In the genomic region with DNA sequence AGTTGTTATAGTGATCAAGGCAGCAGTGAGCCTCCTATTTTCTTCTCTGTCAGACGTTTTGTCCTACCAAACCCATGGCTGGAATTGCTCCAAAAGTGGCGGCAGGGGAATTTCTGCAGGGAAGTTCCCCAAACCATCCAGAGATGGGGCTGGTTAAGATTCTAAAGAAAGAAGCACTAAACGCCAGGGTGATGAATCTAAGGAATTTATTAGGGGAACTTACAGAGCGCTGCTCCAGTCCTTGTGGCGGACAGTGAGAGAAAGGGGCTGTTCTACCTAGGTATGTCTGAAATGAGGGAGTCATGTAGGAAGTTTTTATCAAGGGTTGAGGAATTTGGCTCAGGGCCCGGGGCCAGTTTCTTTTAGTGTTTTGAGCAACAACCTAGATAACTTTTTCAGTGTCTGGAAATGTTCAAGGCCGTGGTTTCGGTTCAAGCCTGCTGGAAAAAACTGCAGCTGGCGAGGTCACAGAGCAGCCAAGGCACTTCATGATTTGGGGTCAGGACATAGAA, we compare ENCODE assay signal across 11 cellular contexts.
DNase-seq lines count a peak whose midpoint lies in the region; ATAC-seq, FAIRE-seq and TF ChIP-seq lines count a peak whose summit lies in the region.
"Had no signal": no experiment of that assay in that cellular context is flagged by ENCODE, and none has a peak within 500 bp of the region (broad histone marks: within the 10 kb centered on the region; RNA-seq: fewer than 3 reads in every experiment).

No MANE protein-coding gene starts in this region.

- no peak overlapping the region for H2AK5ac ChIP-seq in mesendoderm (ENCODE audit: low read length)

- H3K27ac ChIP-seq in mammary epithelial cell (ENCODE audit: insufficient read depth, low read depth, low read length) = no peak overlapping the region
- H3K27ac ChIP-seq in mesendoderm (ENCODE audit: low read depth, low read length) = no peak overlapping the region
- H3K27ac ChIP-seq in aorta (ENCODE audit: low read depth in 1 of 2, low read length in 2 of 2) = peak overlapping the region in 1 of 2 donors; percentile 45
- H3K27ac ChIP-seq: neutrophil had no signal

- H3K79me1 ChIP-seq in mesendoderm (ENCODE audit: low read length) = no peaks in the 10 kb centered on the region

- H3K79me2 ChIP-seq in mammary epithelial cell (ENCODE audit: insufficient read depth, low read length) (no peaks in the 10 kb centered on the region), mesendoderm (ENCODE audit: control insufficient read depth, insufficient read depth, low read length) (no peaks in the 10 kb centered on the region)

- H3K23ac ChIP-seq in mesendoderm (ENCODE audit: low read length) = no peak overlapping the region

- H3K4me1 ChIP-seq in mammary epithelial cell (ENCODE audit: insufficient read depth, low read length) (no peaks in the 10 kb centered on the region), mesendoderm (ENCODE audit: control insufficient read depth, low read depth, low read length) (no peaks in the 10 kb centered on the region), aorta (ENCODE audit: control insufficient read depth in 1 of 2, insufficient read depth in 2 of 2, low read length in 2 of 2) (no peaks in the 10 kb centered on the region)

- H2BK15ac ChIP-seq in mesendoderm (replicated peaks; ENCODE audit: low read depth) = no peak overlapping the region

- no peak overlapping the region for H4K5ac ChIP-seq in mesendoderm (ENCODE audit: low read length)

- no peak overlapping the region for H3K27ac Mint-ChIP-seq in MCF 10A (ENCODE audit: low read depth, unreplicated experiment)
- H3K27ac Mint-ChIP-seq: activated naive CD8-positive, alpha-beta T cell had no signal

- H3K36me3 Mint-ChIP-seq in MCF 10A (ENCODE audit: insufficient read depth, unreplicated experiment) = no peaks in the 10 kb centered on the region

- H3K4me1 Mint-ChIP-seq in MCF 10A (ENCODE audit: insufficient read depth, unreplicated experiment) = peaks cover 10% of the 10 kb centered on the region

- TF ChIP-seq POLR2A in GM12892 (IDR thresholded peaks at IDR 0.05; ENCODE audit: low read depth, low read length) = no peak

- H3K4ac ChIP-seq in mesendoderm (ENCODE audit: low read depth, low read length) = peak overlapping the region; percentile 16

- H4K8ac ChIP-seq in mesendoderm (ENCODE audit: low read depth, low read length) = no peak overlapping the region

- no peak overlapping the region for H3K56ac ChIP-seq in mesendoderm (ENCODE audit: low read length)

- no peak overlapping the region for H3K9ac ChIP-seq in mammary epithelial cell (ENCODE audit: insufficient read depth, low read length)
- H3K9ac ChIP-seq in mesendoderm (ENCODE audit: low read length) = no peak overlapping the region

- H3K9me3 Mint-ChIP-seq in MCF 10A (ENCODE audit: unreplicated experiment) = no peaks in the 10 kb centered on the region

- intact Hi-C loops in mammary epithelial cell (cut with micrococcal nuclease) (loop anchor here (5.0 to 10.0 kb wide), 2 partner anchors 224 to 348 kb away; a partner anchor contains a TSS), MCF 10A (cut with micrococcal nuclease) (loop anchor here (5.0 kb wide), 1 partner anchor 198 kb away; no protein-coding TSS in a partner anchor), aorta (cut with DNase I) (no loop called here)

- H2BK120ac ChIP-seq in mesendoderm (ENCODE audit: low read depth, low read length) = no peak overlapping the region

- DNase-seq in mammary epithelial cell (peak; percentile 51), MCF 10A (ENCODE audit: unreplicated experiment) (no peak), dedifferentiated amniotic fluid mesenchymal stem cell (ENCODE audit: extremely low spot score) (peak; percentile 35), mesendoderm (peak; percentile 74), aorta (peak; percentile 75 to 81), C1 segment of cervical spinal cord (lab: John Stamatoyannopoulos, UW) (no peak), NCI-H526 treated with DMSO at 0.1 percent for 48 hours (lab: John Stamatoyannopoulos, UW) (no peak), GM12892 (ENCODE audit: insufficient read length) (no peak)
- DNase-seq: NCI-H345 had no signal

- no peaks in the 10 kb centered on the region for H3K27me3 Mint-ChIP-seq in MCF 10A (ENCODE audit: insufficient read depth, unreplicated experiment)
- H3K27me3 Mint-ChIP-seq: activated naive CD8-positive, alpha-beta T cell had no signal

- dilution Hi-C loops in mammary epithelial cell (cut with HindIII; ENCODE audit: low sequenced_read_pairs) = no loop called here

- no peak overlapping the region for H2AFZ ChIP-seq in mammary epithelial cell (ENCODE audit: low read depth, low read length)

- H4K20me1 ChIP-seq in mammary epithelial cell (ENCODE audit: insufficient read depth, low read length) = no peaks in the 10 kb centered on the region

- H3K27me3 ChIP-seq in mammary epithelial cell (ENCODE audit: insufficient read depth, low read length) (no peaks in the 10 kb centered on the region), mesendoderm (ENCODE audit: insufficient read depth, low read length, poor library complexity) (no peaks in the 10 kb centered on the region), aorta (ENCODE audit: control insufficient read depth in 1 of 2, insufficient read depth in 2 of 2, low read length in 1 of 2) (no peaks in the 10 kb centered on the region)
- H3K27me3 ChIP-seq: neutrophil had no signal

- POLR2A ChIA-PET in MCF 10A (lab: Yijun Ruan, JAX) = no interaction called here

- H3K9me3 ChIP-seq in mammary epithelial cell (replicated peaks; ENCODE audit: insufficient read depth, low read length) (no peaks in the 10 kb centered on the region), aorta (ENCODE audit: control insufficient read depth, low read length) (no peaks in the 10 kb centered on the region)
- H3K9me3 ChIP-seq: neutrophil had no signal

- no peak overlapping the region for H3K4me3 Mint-ChIP-seq in MCF 10A (ENCODE audit: unreplicated experiment)
- H3K4me3 Mint-ChIP-seq: activated naive CD8-positive, alpha-beta T cell had no signal

- H3K4me3 ChIP-seq in mammary epithelial cell (replicated peaks in 1 of 3; ENCODE audit: insufficient read depth in 1 of 3, low read depth in 2 of 3, low read length in 3 of 3) (no peak overlapping the region), mesendoderm (ENCODE audit: low read length) (no peak overlapping the region), aorta (ENCODE audit: low read length in 2 of 2) (peak overlapping the region in 1 of 2 donors; percentile 24)

- 52% methylated on average over 8 of the region's 9 CpGs for WGBS in mammary epithelial cell (ENCODE audit: low coverage, missing lambda C conversion rate)
- no CpG with 5 or more reads among the region's 9 CpGs for WGBS in mesendoderm (ENCODE audit: extremely low coverage, insufficient coverage, low lambda C conversion rate)
- WGBS in aorta, 2 donors = 4 to 5% methylated on average over 9 of the region's 9 CpGs

- no peak for TF ChIP-seq CTCF in mammary epithelial cell (conservative IDR thresholded peaks at IDR 0.05 in 1 of 2, IDR thresholded peaks at IDR 0.05 in 1 of 2; ENCODE audit: extremely low read depth in 1 of 2, insufficient read depth in 1 of 2, low read depth in 1 of 2, low read length in 2 of 2)
- TF ChIP-seq CTCF in MCF 10A (IDR thresholded peaks at IDR 0.05; ENCODE audit: unreplicated experiment) = no peak

- no peak for FAIRE-seq in GM12892 (lab: Jason Lieb, UNC)

- no peak overlapping the region for H3K4me2 ChIP-seq in mammary epithelial cell (ENCODE audit: insufficient read depth, low read depth, low read length)
- no peak overlapping the region for H3K4me2 ChIP-seq in mesendoderm (ENCODE audit: low read length)

- ATAC-seq in aorta (ENCODE audit: low FRiP score) = no peak

- CTCF ChIA-PET in mammary epithelial cell (lab: Charles Lee; ENCODE audit: low non-redundant PET) (no interaction called here), MCF 10A (lab: Yijun Ruan, JAX) (interaction anchor here (0.6 to 1.0 kb wide), 2 partner anchors 12 to 231 kb away, joined by 3 read pairs; no protein-coding TSS in a partner anchor)

- BruUV-seq in mammary epithelial cell (replicated peaks; lab: Mats Ljungman, UMichigan) (no TSS peak), MCF 10A (replicated peaks; lab: Mats Ljungman, UMichigan) (no TSS peak)

- no peak overlapping the region for H2BK5ac ChIP-seq in mesendoderm (ENCODE audit: low read length)

- H3K36me3 ChIP-seq in mammary epithelial cell (ENCODE audit: insufficient read depth, low read length) = no peaks in the 10 kb centered on the region
- H3K36me3 ChIP-seq in mesendoderm (ENCODE audit: control insufficient read depth, insufficient read depth, low read length) = no peaks in the 10 kb centered on the region
- no peaks in the 10 kb centered on the region for H3K36me3 ChIP-seq in aorta (ENCODE audit: control insufficient read depth in 1 of 2, insufficient read depth in 2 of 2, low read length in 1 of 2)
- H3K36me3 ChIP-seq: neutrophil had no signal

- in situ Hi-C loops in mammary epithelial cell (cut with MboI; ENCODE audit: low sequenced_read_pairs in 2 of 2) = no loop called here

- no peak overlapping the region for H3K18ac ChIP-seq in mesendoderm (ENCODE audit: low read length)

Comparison
In these comparisons a context has a peak if more than half of its experiments do, and no peak if none do; other contexts are left out.
1. DNase-seq: peak in mammary epithelial cell (single experiment), dedifferentiated amniotic fluid mesenchymal stem cell (single experiment), mesendoderm (single experiment) and aorta (2 of 2); none in MCF 10A (single experiment), C1 segment of cervical spinal cord (0 of 14), NCI-H526 treated with DMSO at 0.1 percent for 48 hours (single experiment) and GM12892 (single experiment).
2. intact Hi-C loops: an anchor here in mammary epithelial cell (5.0 to 10.0 kb wide) and MCF 10A (5.0 kb wide); none called in aorta.